ENCODE assay signal across 8 cellular contexts in the genomic region with DNA sequence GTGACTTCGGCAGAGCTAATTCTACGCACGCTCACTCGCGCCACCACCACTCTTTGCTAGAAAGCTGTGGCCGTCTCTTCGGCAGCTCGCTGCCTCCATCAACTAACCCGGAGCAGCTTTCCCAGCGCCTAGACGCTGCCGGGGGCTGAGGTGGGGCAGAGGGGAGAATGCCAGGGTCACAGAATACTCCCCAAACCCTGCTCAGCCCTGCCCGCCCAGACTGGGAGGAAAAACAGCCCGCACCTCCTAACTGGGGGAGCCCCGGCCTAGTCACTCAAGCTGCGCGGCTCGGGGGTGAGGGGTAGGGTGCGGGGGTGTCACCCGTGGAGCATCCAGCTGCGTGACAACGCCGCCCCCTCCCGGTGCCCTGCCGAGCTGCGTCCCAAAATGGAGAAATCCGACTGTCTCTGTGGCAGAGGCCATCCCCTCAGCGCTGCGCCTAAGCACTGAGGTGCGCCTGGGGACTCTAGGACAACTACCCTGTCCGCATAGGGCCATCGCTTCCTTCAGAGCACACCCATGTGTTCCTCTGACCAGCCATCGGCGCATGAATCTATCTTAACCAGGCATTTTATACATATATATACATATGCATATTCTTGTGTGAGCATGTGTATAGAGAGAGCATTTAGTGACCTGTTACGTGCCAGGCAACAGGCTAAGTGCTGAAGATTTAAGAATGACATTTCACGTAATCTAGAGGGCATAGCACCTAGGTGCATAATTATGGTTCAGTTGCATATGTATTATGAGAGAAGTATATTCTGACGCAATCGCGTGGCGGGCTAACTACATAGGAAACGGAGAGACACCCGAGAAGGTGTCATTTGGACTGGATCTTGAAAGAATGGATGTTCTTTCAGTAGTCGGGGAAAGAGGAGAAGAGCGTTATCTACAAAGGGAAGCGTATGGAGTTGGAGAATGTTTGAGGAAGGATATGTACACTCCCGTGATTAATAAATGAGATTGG. TPM values are rescaled to one million over a fixed set of nuclear protein-coding genes. Genes with fewer than 3 reads are reported as not detected.
A peak's percentile ranks its signal among the peaks of the same experiment; 100 is the strongest.
DNase-seq lines count a peak whose midpoint lies in the region; ATAC-seq and TF ChIP-seq lines count a peak whose summit lies in the region.

No MANE protein-coding gene starts in this region.

- no peak for TF ChIP-seq POLR2A in vagina (IDR thresholded peaks at IDR 0.05)

- H3K4me3 ChIP-seq in KMS-11 (IDR thresholded peaks at IDR 0.05; ENCODE audit: insufficient read depth, low read depth, low read length) (no peak overlapping the region), right cardiac atrium (ENCODE audit: low read length) (peak overlapping the region; percentile 98), vagina (peak overlapping the region; percentile 85 to 87)

- ATAC-seq in GM21786 (IDR thresholded peaks at IDR 0.05; ENCODE audit: unreplicated experiment) (peak; percentile 34), right cardiac atrium (peak; percentile 70 to 74)

- DNase-seq in DMS53 (lab: John Stamatoyannopoulos, UW) (peak; percentile 85), T-helper 2 cell (peak; percentile 52 to 81 (median 69)), amygdala (lab: John Stamatoyannopoulos, UW) (peak in 54 of 56 donors; percentile 24 to 84 (median 68)), right cardiac atrium (peak; percentile 86 to 95 (median 95)), renal cortical epithelial cell (ENCODE audit: low read depth) (peak; percentile 27), vagina (ENCODE audit: extremely low spot score in 2 of 2) (peak in 1 of 2 donors; percentile 94)

- H3K27ac ChIP-seq in KMS-11: peak overlapping the region; percentile 70
- peak overlapping the region; percentile 98 for H3K27ac ChIP-seq in right cardiac atrium (ENCODE audit: low read length)
- peak overlapping the region; percentile 86 for H3K27ac ChIP-seq in vagina

- no peaks in the 10 kb centered on the region for H3K79me2 ChIP-seq in KMS-11 (ENCODE audit: insufficient read depth, low read depth)

- no peaks in the 10 kb centered on the region for H3K9me3 ChIP-seq in right cardiac atrium (ENCODE audit: control insufficient read depth, low read length)
- H3K9me3 ChIP-seq in vagina: no peaks in the 10 kb centered on the region

- H2AFZ ChIP-seq in KMS-11 (ENCODE audit: low read depth): peak overlapping the region; percentile 78

- intact Hi-C loops in right cardiac atrium (cut with DNase I) (loop anchor here in 3 of 4 donors (5.0 to 10.0 kb wide), 6 partner anchors 141 to 1149 kb away; no protein-coding TSS in a partner anchor), vagina (cut with DNase I) (loop anchor here (10.0 kb wide), 1 partner anchor 261 kb away; no protein-coding TSS in a partner anchor)

- H4K20me1 ChIP-seq in KMS-11 (ENCODE audit: insufficient read depth): no peaks in the 10 kb centered on the region

- peak overlapping the region; percentile 45 for H3K4me2 ChIP-seq in KMS-11

- peak overlapping the region; percentile 62; the same call in 1 of the 2 replicates for H3K9ac ChIP-seq in KMS-11

- TF ChIP-seq CTCF in KMS-11 (conservative IDR thresholded peaks at IDR 0.05; ENCODE audit: low read depth, low read length) (peak; percentile 70), vagina (IDR thresholded peaks at IDR 0.05) (peak; percentile 69 to 79 (median 78))

- H3K27me3 ChIP-seq in KMS-11 (ENCODE audit: insufficient read depth, low read depth) (no peaks in the 10 kb centered on the region), right cardiac atrium (ENCODE audit: control insufficient read depth, insufficient read depth) (no peaks in the 10 kb centered on the region), vagina (no peaks in the 10 kb centered on the region)

- H3K4me1 ChIP-seq in KMS-11 (ENCODE audit: low read depth, poor library complexity, severe bottlenecking): no peaks in the 10 kb centered on the region
- no peaks in the 10 kb centered on the region for H3K4me1 ChIP-seq in right cardiac atrium (ENCODE audit: control insufficient read depth, insufficient read depth, low read length)
- H3K4me1 ChIP-seq in vagina: peaks cover 8% of the 10 kb centered on the region

- no peaks in the 10 kb centered on the region for H3K36me3 ChIP-seq in KMS-11 (ENCODE audit: insufficient read depth)
- H3K36me3 ChIP-seq in vagina: no peaks in the 10 kb centered on the region

- 23% methylated on average over 46 of the region's 46 CpGs for WGBS in right cardiac atrium

RNA-seq across cellular contexts. Expression of a gene that starts 1.5 kb away (rescaled TPM):
- total RNA-seq in right cardiac atrium (10 to 100 TPM; 31.5 to 38.2 (median 35.5) TPM), renal cortical epithelial cell (2.6 and 7.3 TPM in 2 replicates), vagina (20.6 TPM)
- polyA plus RNA-seq in right cardiac atrium: 14.6 TPM
